ENCODE assay signal across 33 cellular contexts in genomic region chr9:92345582-92345981, GRCh38. TPM values are rescaled to one million over a fixed set of nuclear protein-coding genes. Genes with fewer than 3 reads are reported as not detected.
"Had no signal": no experiment of that assay in that cellular context is flagged by ENCODE, and none has a peak within 500 bp of the region (broad histone marks: within the 10 kb centered on the region; RNA-seq: fewer than 3 reads in every experiment).

No MANE protein-coding gene starts in this region.

- H3K4me1 ChIP-seq: adrenal gland had no signal

- H3K36me3 ChIP-seq: adrenal gland, ascending aorta, cardiac muscle cell had no signal

- ATAC-seq: activated CD8-positive, alpha-beta T cell treated with anti-CD3 and anti-CD28 coated beads for 36 hours; activated naive CD4-positive, alpha-beta T cell treated with anti-CD3 and anti-CD28 coated beads, Interleukin-2, amount 50 U/mL, for 72 hours had no signal

- H3K27ac ChIP-seq: adrenal gland, ascending aorta, cardiac muscle cell, VCaP had no signal

- FAIRE-seq: bronchial epithelial cell, TTC549 had no signal

- DNase-seq: activated B cell treated with CpG ODN at 0.5 μM for 24 hours; activated CD4-positive, alpha-beta memory T cell treated with anti-CD3 and anti-CD28 coated beads for 36 hours; activated CD4-positive, alpha-beta T cell treated with anti-CD3 and anti-CD28 coated beads for 4 hours; activated CD4-positive, alpha-beta T cell treated with anti-CD3 and anti-CD28 coated beads, Interleukin-2, amount 10 ng/mL, durations not matched to agents 24 days and 14 days; activated CD4-positive, alpha-beta T cell treated with anti-CD3 and anti-CD28 coated beads, Interleukin-2, amount 50 U/mL, for 1 hour; activated CD4-positive, alpha-beta T cell treated with anti-CD3 and anti-CD28 coated beads, Interleukin-2, amount 50 U/mL, for 4 hours; activated CD4-positive, CD25-positive, alpha-beta regulatory T cell treated with anti-CD3 and anti-CD28 coated beads, Interleukin-2, amount 50 U/mL, for 72 hours; activated CD8-positive, alpha-beta memory T cell treated with anti-CD3 and anti-CD28 coated beads, Interleukin-2, amount 50 U/mL, for 4 hours; activated CD8-positive, alpha-beta T cell treated with anti-CD3 and anti-CD28 coated beads for 36 hours; activated effector memory CD4-positive, alpha-beta T cell treated with Interleukin-2 at 50 U/mL for 16 hours; activated gamma-delta T cell treated with Interleukin-2 at 50 U/mL for 16 hours; activated naive CD4-positive, alpha-beta T cell; activated naive CD4-positive, alpha-beta T cell treated with anti-CD3 and anti-CD28 coated beads for 36 hours; activated naive CD4-positive, alpha-beta T cell treated with anti-CD3 and anti-CD28 coated beads, Interleukin-2, amount 50 U/mL, for 16 hours; activated naive CD8-positive, alpha-beta T cell treated with anti-CD3 and anti-CD28 coated beads for 36 hours; activated T-cell treated with anti-CD3 and anti-CD28 coated beads for 4 hours; activated T-cell treated with anti-CD3 and anti-CD28 coated beads, Interleukin-2, amount 50 U/mL, for 24 hours; activated T-cell treated with anti-CD3 and anti-CD28 coated beads, Interleukin-2, amount 50 U/mL, for 48 hours; adrenal gland; amniotic stem cell; caudate nucleus; cerebellar nuclear complex; T-helper 1 cell; T-helper 2 cell; T-helper 9 cell had no signal

- H3K9me3 ChIP-seq: adrenal gland, ascending aorta had no signal

- H3K4me3 ChIP-seq: adrenal gland, ascending aorta, cardiac muscle cell had no signal

- H3K27me3 ChIP-seq: adrenal gland, ascending aorta, cardiac muscle cell had no signal

RNA-seq across cellular contexts. Expression of gene OGN, which starts 58.8 kb away (rescaled TPM):
- total RNA-seq: activated B cell treated with CpG ODN at 0.5 μM for 24 hours; activated CD4-positive, alpha-beta memory T cell treated with anti-CD3 and anti-CD28 coated beads for 36 hours; activated CD4-positive, alpha-beta T cell treated with anti-CD3 and anti-CD28 coated beads, Interleukin-2, amount 10 ng/mL, durations not matched to agents 24 days and 14 days; activated CD8-positive, alpha-beta memory T cell treated with anti-CD3 and anti-CD28 coated beads for 36 hours; activated CD8-positive, alpha-beta T cell treated with anti-CD3 and anti-CD28 coated beads for 36 hours; activated naive CD4-positive, alpha-beta T cell treated with anti-CD3 and anti-CD28 coated beads for 36 hours; activated naive CD4-positive, alpha-beta T cell treated with anti-CD3 and anti-CD28 coated beads, Interleukin-2, amount 50 U/mL, for 72 hours; activated naive CD8-positive, alpha-beta T cell treated with anti-CD3 and anti-CD28 coated beads for 36 hours; activated T-helper 2 cell treated with anti-CD3 and anti-CD28 coated beads, Interferon-gamma antibody, Interleukin-2, Interleukin-4, amounts not matched to agents 10 μg/mL and 5 μg/mL and 100 μg/mL, durations not matched to agents 14 hours and 24 hours and 36 hours; bronchial epithelial cell; cardiac muscle cell had no signal
